8 cellular contexts compared by ENCODE assay signal in the genomic region with DNA sequence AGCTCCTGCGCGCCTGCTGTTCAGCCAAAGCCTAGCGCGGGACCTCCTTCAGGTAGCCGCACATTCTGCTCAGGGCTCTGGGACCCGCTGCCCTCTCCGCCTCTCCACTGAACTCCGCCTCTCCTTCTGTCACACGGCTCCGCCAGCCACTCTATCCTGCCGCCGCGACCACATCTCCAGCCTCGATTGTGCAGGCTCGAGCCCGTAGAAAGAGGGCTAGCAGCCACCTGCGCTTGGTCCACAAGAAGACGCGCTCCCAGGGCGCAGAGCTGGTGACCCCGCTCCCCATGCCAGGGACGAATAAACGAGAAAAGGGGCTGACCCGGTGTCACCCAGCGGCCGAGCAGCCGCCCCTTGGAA. TPM values are rescaled to one million over a fixed set of nuclear protein-coding genes. Genes with fewer than 3 reads are reported as not detected.
A peak's percentile ranks its signal among the peaks of the same experiment; 100 is the strongest.
DNase-seq lines count a peak whose midpoint lies in the region; ATAC-seq and TF ChIP-seq lines count a peak whose summit lies in the region.

No MANE protein-coding gene starts in this region.

- BruUV-seq in Calu3 (replicated peaks; lab: Mats Ljungman, UMichigan), result no TSS peak

- H3K27me3 Mint-ChIP-seq in Calu3 (ENCODE audit: unreplicated experiment) (peaks cover 18% of the 10 kb centered on the region), neural progenitor cell (ENCODE audit: insufficient read depth, low read depth) (peaks cover 57% of the 10 kb centered on the region)

- H2AFZ ChIP-seq in neural progenitor cell (replicated peaks), result peak overlapping the region; percentile 95

- H3K27ac Mint-ChIP-seq in Calu3 (ENCODE audit: unreplicated experiment) (no peak overlapping the region), neural progenitor cell (no peak overlapping the region)

- peaks cover 9% of the 10 kb centered on the region for H3K4me1 ChIP-seq in neural progenitor cell

- no peak overlapping the region for H3K27ac ChIP-seq in neural progenitor cell

- H3K9ac ChIP-seq in neural progenitor cell, result no peak overlapping the region

- no peak for ATAC-seq in GM21526 (IDR thresholded peaks at IDR 0.05; ENCODE audit: low FRiP score, unreplicated experiment)

- H3K27me3 ChIP-seq in neural progenitor cell, result peaks cover 70% of the 10 kb centered on the region

- H3K9me3 Mint-ChIP-seq in Calu3 (ENCODE audit: low read depth, unreplicated experiment), result no peaks in the 10 kb centered on the region
- H3K9me3 Mint-ChIP-seq in neural progenitor cell, result peaks cover 2% of the 10 kb centered on the region

- CTCF ChIA-PET in Calu3 (lab: Charles Lee), result interaction anchor here (0.9 kb wide), 1 partner anchor 58 kb away, joined by 3 read pairs; no protein-coding TSS in a partner anchor

- H3F3A ChIP-seq in neural progenitor cell (ENCODE audit: low read depth), result peaks cover 6% of the 10 kb centered on the region

- H3K9me3 ChIP-seq in neural progenitor cell (ENCODE audit: low read depth), result no peaks in the 10 kb centered on the region

- H3K4me3 Mint-ChIP-seq in Calu3 (ENCODE audit: low read depth, unreplicated experiment) (peak overlapping the region; percentile 80), neural progenitor cell (peak overlapping the region; percentile 85)

- DNase-seq in Calu3 (no peak), NCI-H2171 treated with DMSO at 0.1 percent for 48 hours (lab: John Stamatoyannopoulos, UW) (peak; percentile 68), ecto neural progenitor cell (ENCODE audit: low spot score) (peak; percentile 67), neural progenitor cell (ENCODE audit: low spot score) (peak; percentile 64), DMS79 (lab: John Stamatoyannopoulos, UW) (no peak), NCI-H2029 treated with DMSO at 0.1 percent for 48 hours (lab: John Stamatoyannopoulos, UW) (no peak), DMS153 (lab: John Stamatoyannopoulos, UW) (no peak)

- H3K4me2 ChIP-seq in neural progenitor cell, result peak overlapping the region; percentile 96

- H3K4me1 Mint-ChIP-seq in Calu3 (ENCODE audit: low read depth, unreplicated experiment) (peaks cover 38% of the 10 kb centered on the region), neural progenitor cell (peaks cover 27% of the 10 kb centered on the region)

- no peaks in the 10 kb centered on the region for H3K79me2 ChIP-seq in neural progenitor cell (ENCODE audit: low read depth)

- TF ChIP-seq CTCF in Calu3 (IDR thresholded peaks at IDR 0.05; ENCODE audit: unreplicated experiment) (no peak), neural progenitor cell (IDR thresholded peaks at IDR 0.05) (no peak)

- peak overlapping the region; percentile 74 for H3K4me3 ChIP-seq in neural progenitor cell

- H4K20me1 ChIP-seq in neural progenitor cell (ENCODE audit: low read depth), result peaks cover 4% of the 10 kb centered on the region

- H3K36me3 ChIP-seq in neural progenitor cell, result no peaks in the 10 kb centered on the region

- peaks cover 25% of the 10 kb centered on the region for H3K36me3 Mint-ChIP-seq in Calu3 (ENCODE audit: insufficient read depth, unreplicated experiment)
- no peaks in the 10 kb centered on the region for H3K36me3 Mint-ChIP-seq in neural progenitor cell

- intact Hi-C loops in Calu3 (cut with micrococcal nuclease; ENCODE audit: unreplicated experiment), result no loop called here

RNA-seq across cellular contexts. Expression of a gene that starts 1.1 kb away (rescaled TPM):
- total RNA-seq in Calu3 (2022), result 16.6 and 19.2 TPM in 2 replicates
- 1.4 and 2.9 TPM in 2 replicates for total RNA-seq in neural progenitor cell (ENCODE audit: low replicate concordance)

Comparison
In these comparisons a context has a peak if more than half of its experiments do, and no peak if none do; other contexts are left out.
1. DNase-seq: peak in NCI-H2171 treated with DMSO at 0.1 percent for 48 hours (single experiment), ecto neural progenitor cell (single experiment) and neural progenitor cell (single experiment); none in Calu3 (single experiment), DMS79 (single experiment), NCI-H2029 treated with DMSO at 0.1 percent for 48 hours (single experiment) and DMS153 (single experiment).